ENCODE assay signal across 1 cellular context in genomic region chr6:27836080-27836782, GRCh38.
TF ChIP-seq lines count a peak whose summit lies in the region.

No MANE protein-coding gene starts in this region.

TF ChIP-seq in GM23338, 12 proteins besides CTCF, POLR2A, EP300 and RAD21 (continued from another document):
- TF ChIP-seq ZNF462 (CRISPR knock-in tag; IDR thresholded peaks at IDR 0.05) (no peak), ZNF331 (CRISPR knock-in tag; IDR thresholded peaks at IDR 0.05; ENCODE audit: low read depth) (no peak), JUNB (IDR thresholded peaks at IDR 0.05; ENCODE audit: unreplicated experiment) (no peak), CREB1 (CRISPR knock-in tag; IDR thresholded peaks at IDR 0.05; ENCODE audit: low read depth) (no peak), NANOG (IDR thresholded peaks at IDR 0.05; ENCODE audit: borderline replicate concordance) (no peak), ETS1 (IDR thresholded peaks at IDR 0.05) (no peak), ZNF114 (CRISPR knock-in tag; IDR thresholded peaks at IDR 0.05) (no peak), POLR2AphosphoS5 (IDR thresholded peaks at IDR 0.05; ENCODE audit: low read depth) (no peak), EZH2phosphoT487 (IDR thresholded peaks at IDR 0.05; ENCODE audit: unreplicated experiment) (no peak)
